Comparison of ENCODE assay signal across 12 cellular contexts in genomic region chr20:5918856-5919633, GRCh38. TPM values are rescaled to one million over a fixed set of nuclear protein-coding genes. Genes with fewer than 3 reads are reported as not detected.
DNase-seq lines count a peak whose midpoint lies in the region; ATAC-seq, FAIRE-seq and TF ChIP-seq lines count a peak whose summit lies in the region.
"Had no signal": no experiment of that assay in that cellular context is flagged by ENCODE, and none has a peak within 500 bp of the region (broad histone marks: within the 10 kb centered on the region; RNA-seq: fewer than 3 reads in every experiment).

No MANE protein-coding gene starts in this region.

- DNase-seq in DMS153 treated with DMSO at 0.1 percent for 48 hours (lab: John Stamatoyannopoulos, UW; ENCODE audit: unreplicated experiment) (peak; percentile 21), HTR-8/SVneo (ENCODE audit: insufficient read length, low spot score) (peak; percentile 62), keratinocyte (ENCODE audit: low read depth, low spot score) (peak; percentile 62), Peyer's patch (no peak), globus pallidus (ENCODE audit: low spot score) (no peak), SKM-1 treated with dmso at 0.1 percent for 144 hours (lab: John Stamatoyannopoulos, UW; ENCODE audit: unreplicated experiment) (no peak)
- peak; percentile 30 for DNase-seq in activated CD4-positive, alpha-beta memory T cell treated with anti-CD3 and anti-CD28 coated beads for 36 hours
- DNase-seq: pancreas, testis had no signal

- POLR2A ChIA-PET in activated CD4-positive, alpha-beta memory T cell treated with anti-CD3 and anti-CD28 coated beads for 36 hours (lab: Charles Lee), result interaction anchor here (1.0 to 1.4 kb wide), 3 partner anchors 70 to 75 kb away, joined by 3 to 5 read pairs (median 3); no protein-coding TSS in a partner anchor

- H3K9me1 ChIP-seq in keratinocyte (ENCODE audit: control insufficient read depth, extremely low read depth, insufficient read depth, low read length), result no peaks in the 10 kb centered on the region

- H3K79me2 ChIP-seq in keratinocyte (ENCODE audit: control insufficient read depth, insufficient read depth, low read length), result no peaks in the 10 kb centered on the region

- ATAC-seq in HG02571 (IDR thresholded peaks at IDR 0.05; ENCODE audit: unreplicated experiment), result no peak
- ATAC-seq: pancreas had no signal

- H3K36me3 ChIP-seq in keratinocyte (ENCODE audit: control insufficient read depth in 2 of 2, extremely low read depth in 1 of 2, insufficient read depth in 2 of 2, low read length in 2 of 2), result no peaks in the 10 kb centered on the region
- no peaks in the 10 kb centered on the region for H3K36me3 ChIP-seq in Peyer's patch
- H3K36me3 ChIP-seq: pancreas had no signal

- peak overlapping the region; percentile 69 for H3K4me2 ChIP-seq in keratinocyte (ENCODE audit: control insufficient read depth, extremely low read depth, insufficient read depth, low read depth, low read length)

- H3K27ac Mint-ChIP-seq in activated CD4-positive, alpha-beta memory T cell treated with anti-CD3 and anti-CD28 coated beads for 36 hours, result peak overlapping the region; percentile 19

- H3K9ac ChIP-seq in keratinocyte (ENCODE audit: control insufficient read depth, extremely low read depth, insufficient read depth, low read length), result peak overlapping the region; percentile 46

- FAIRE-seq in HTR-8/SVneo (lab: Jason Lieb, UNC) (peak; percentile 80), keratinocyte (lab: Jason Lieb, UNC) (peak; percentile 99)
- FAIRE-seq: pancreas had no signal

- peaks cover 2% of the 10 kb centered on the region for H3K27me3 Mint-ChIP-seq in activated CD4-positive, alpha-beta memory T cell treated with anti-CD3 and anti-CD28 coated beads for 36 hours

- dilution Hi-C loops in keratinocyte (cut with MboI; ENCODE audit: extremely low pct_ligation_motif_present, low sequenced_read_pairs), result no loop called here

- H3K36me3 Mint-ChIP-seq in activated CD4-positive, alpha-beta memory T cell treated with anti-CD3 and anti-CD28 coated beads for 36 hours, result no peaks in the 10 kb centered on the region

- TF ChIP-seq CTCF in keratinocyte (optimal IDR thresholded peaks at IDR 0.05 in 1 of 3, IDR thresholded peaks at IDR 0.05 in 1 of 3, conservative IDR thresholded peaks at IDR 0.05 in 1 of 3; ENCODE audit: extremely low read depth in 1 of 3, insufficient read depth in 2 of 3, low read length in 3 of 3) (no peak), Peyer's patch (IDR thresholded peaks at IDR 0.05) (no peak)

- H3K4me3 ChIP-seq in keratinocyte (ENCODE audit: control insufficient read depth in 2 of 3, extremely low read depth in 1 of 3, insufficient read depth in 2 of 3, low read depth in 1 of 3, low read length in 3 of 3) (peak overlapping the region in 2 of 3 experiments; percentile 9 to 18), Peyer's patch (no peak overlapping the region)
- H3K4me3 ChIP-seq: pancreas, testis had no signal

- intact Hi-C loops in activated CD4-positive, alpha-beta memory T cell treated with anti-CD3 and anti-CD28 coated beads for 36 hours (cut with micrococcal nuclease), result loop anchor here (2.0 kb wide), 2 partner anchors 28 to 74 kb away; no protein-coding TSS in a partner anchor

- H4K20me1 ChIP-seq in keratinocyte (ENCODE audit: control insufficient read depth, extremely low read depth, insufficient read depth, low read length), result no peaks in the 10 kb centered on the region

- H2AFZ ChIP-seq in keratinocyte (ENCODE audit: control insufficient read depth, low read length), result no peak overlapping the region

- no peaks in the 10 kb centered on the region for H3K27me3 ChIP-seq in keratinocyte (ENCODE audit: control insufficient read depth, extremely low read depth, insufficient read depth, low read length)
- no peaks in the 10 kb centered on the region for H3K27me3 ChIP-seq in Peyer's patch
- H3K27me3 ChIP-seq: pancreas, testis had no signal

- H3K4me1 Mint-ChIP-seq in activated CD4-positive, alpha-beta memory T cell treated with anti-CD3 and anti-CD28 coated beads for 36 hours (ENCODE audit: low read depth), result peaks cover 20% of the 10 kb centered on the region

- H3K27ac ChIP-seq in keratinocyte (ENCODE audit: control insufficient read depth, insufficient read depth, low read length) (peak overlapping the region; percentile 81), Peyer's patch (no peak overlapping the region)
- H3K27ac ChIP-seq: pancreas, testis had no signal

- CTCF ChIA-PET in activated CD4-positive, alpha-beta memory T cell treated with anti-CD3 and anti-CD28 coated beads for 36 hours (lab: Charles Lee), result interaction anchor here (0.6 to 1.5 kb wide), 5 partner anchors 19 to 390 kb away, joined by 3 to 5 read pairs (median 4); no protein-coding TSS in a partner anchor

- H3K9me3 Mint-ChIP-seq in activated CD4-positive, alpha-beta memory T cell treated with anti-CD3 and anti-CD28 coated beads for 36 hours, result no peaks in the 10 kb centered on the region

- H3K4me1 ChIP-seq in keratinocyte (ENCODE audit: control insufficient read depth, extremely low read depth, insufficient read depth, low read length) (peaks cover 24% of the 10 kb centered on the region), Peyer's patch (no peaks in the 10 kb centered on the region)
- H3K4me1 ChIP-seq: pancreas, testis had no signal

- no peak for TF ChIP-seq POLR2A in Peyer's patch (IDR thresholded peaks at IDR 0.05)

- H3K9me3 ChIP-seq in keratinocyte (ENCODE audit: control insufficient read depth, low read depth, low read length), result no peaks in the 10 kb centered on the region
- no peaks in the 10 kb centered on the region for H3K9me3 ChIP-seq in Peyer's patch
- H3K9me3 ChIP-seq: pancreas, testis had no signal

- H3K4me3 Mint-ChIP-seq in activated CD4-positive, alpha-beta memory T cell treated with anti-CD3 and anti-CD28 coated beads for 36 hours, result no peak overlapping the region

RNA-seq across cellular contexts. Expression of gene CHGB, which starts 7.7 kb away (rescaled TPM):
- total RNA-seq in activated CD4-positive, alpha-beta memory T cell treated with anti-CD3 and anti-CD28 coated beads for 36 hours, result under 1 TPM in 1 of 2 experiments, not detected in 1; 0.21 TPM
- polyA plus RNA-seq in keratinocyte, result 0.08 to 0.20 TPM (median 0.16 TPM) in 3 replicates
- polyA plus RNA-seq in keratinocyte (2011; ENCODE audit: low read depth), result not detected
- 0.12 and 0.19 TPM in 2 replicates for polyA plus RNA-seq in keratinocyte (2011; cell fraction: cytosol; rRNA removed)
- polyA plus RNA-seq in keratinocyte (2011; cell fraction: nucleus; rRNA removed), result 0.20 and 0.36 TPM in 2 replicates
- 0.17 TPM in 1 of 2 replicates, not detected in the other for polyA plus RNA-seq in keratinocyte (2012; ENCODE audit: low replicate concordance)
- 0.07 TPM in 1 of 3 replicates, not detected in the others for polyA minus RNA-seq in keratinocyte
- not detected for polyA minus RNA-seq in keratinocyte (2011; cell fraction: cytosol; rRNA and poly(A)+ RNA removed)
- polyA minus RNA-seq in keratinocyte (2011; cell fraction: nucleus; rRNA and poly(A)+ RNA removed), result not detected in 2 replicates
- 10 to 100 TPM in 3 of 4 donors, not detected in 1; 11.2 to 19.6 (median 11.7) TPM for total RNA-seq in Peyer's patch
- total RNA-seq: chondrocyte, NCI-H460 had no signal

RNA-seq across cellular contexts. Expression of gene TRMT6, which starts 31.3 kb away (rescaled TPM):
- 10 to 100 TPM; 24.9 to 27.1 TPM for total RNA-seq in activated CD4-positive, alpha-beta memory T cell treated with anti-CD3 and anti-CD28 coated beads for 36 hours
- 13.6 to 26.3 TPM (median 21.2 TPM) in 3 replicates for polyA plus RNA-seq in keratinocyte
- 15.2 TPM for polyA plus RNA-seq in keratinocyte (2011; ENCODE audit: low read depth)
- 13.4 and 21.7 TPM in 2 replicates for polyA plus RNA-seq in keratinocyte (2011; cell fraction: cytosol; rRNA removed)
- 14.0 and 19.1 TPM in 2 replicates for polyA plus RNA-seq in keratinocyte (2011; cell fraction: nucleus; rRNA removed)
- 21.5 and 21.6 TPM in 2 replicates for polyA plus RNA-seq in keratinocyte (2012; ENCODE audit: low replicate concordance)
- polyA minus RNA-seq in keratinocyte, result 4.2 to 9.7 TPM (median 5.8 TPM) in 3 replicates
- polyA minus RNA-seq in keratinocyte (2011; cell fraction: cytosol; rRNA and poly(A)+ RNA removed), result 18.0 TPM
- polyA minus RNA-seq in keratinocyte (2011; cell fraction: nucleus; rRNA and poly(A)+ RNA removed), result 3.4 and 7.9 TPM in 2 replicates
- total RNA-seq in Peyer's patch, result 10 to 100 TPM in 1 of 4 donors, 1 to 10 TPM in 3; 3.5 to 18.2 (median 5.6) TPM

RNA-seq across cellular contexts. Expression of gene MCM8, which starts 31.4 kb away (rescaled TPM):
- 10 to 100 TPM; 46.8 to 50.7 TPM for total RNA-seq in activated CD4-positive, alpha-beta memory T cell treated with anti-CD3 and anti-CD28 coated beads for 36 hours
- 2.9 to 7.0 TPM (median 4.0 TPM) in 3 replicates for polyA plus RNA-seq in keratinocyte
- 4.0 TPM for polyA plus RNA-seq in keratinocyte (2011; ENCODE audit: low read depth)
- polyA plus RNA-seq in keratinocyte (2011; cell fraction: cytosol; rRNA removed), result 2.3 and 3.7 TPM in 2 replicates
- polyA plus RNA-seq in keratinocyte (2011; cell fraction: nucleus; rRNA removed), result 3.6 and 4.7 TPM in 2 replicates
- 1.6 and 4.1 TPM in 2 replicates for polyA plus RNA-seq in keratinocyte (2012; ENCODE audit: low replicate concordance)
- polyA minus RNA-seq in keratinocyte, result 1.9 to 7.5 TPM (median 2.9 TPM) in 3 replicates
- polyA minus RNA-seq in keratinocyte (2011; cell fraction: cytosol; rRNA and poly(A)+ RNA removed), result 1.7 TPM
- polyA minus RNA-seq in keratinocyte (2011; cell fraction: nucleus; rRNA and poly(A)+ RNA removed), result 2.1 and 5.0 TPM in 2 replicates
- total RNA-seq in Peyer's patch, result 10 to 100 TPM in 1 of 4 donors, 1 to 10 TPM in 3; 5.8 to 25.6 (median 6.2) TPM

Comparison
In these comparisons a context has a peak if more than half of its experiments do, and no peak if none do; other contexts are left out.
1. DNase-seq: peak in DMS153 treated with DMSO at 0.1 percent for 48 hours (single experiment), HTR-8/SVneo (single experiment), activated CD4-positive, alpha-beta memory T cell treated with anti-CD3 and anti-CD28 coated beads for 36 hours (single experiment) and keratinocyte (single experiment); none in Peyer's patch (0 of 3), globus pallidus (single experiment) and SKM-1 treated with dmso at 0.1 percent for 144 hours (single experiment).
2. H3K4me3 ChIP-seq: peak in keratinocyte (2 of 3); none in Peyer's patch (0 of 4).